ENCODE assay signal across 27 cellular contexts in genomic region chr14:54742492-54743350, GRCh38.
DNase-seq lines count a peak whose midpoint lies in the region; ATAC-seq and FAIRE-seq lines count a peak whose summit lies in the region.
"Had no signal": no experiment of that assay in that cellular context is flagged by ENCODE, and none has a peak within 500 bp of the region (broad histone marks: within the 10 kb centered on the region; RNA-seq: fewer than 3 reads in every experiment).

No MANE protein-coding gene starts in this region.

- H3K36me3 Mint-ChIP-seq in activated T-cell treated with anti-CD3 and anti-CD28 coated beads, Interleukin-2, amount 50 U/mL, for 72 hours (ENCODE audit: insufficient read depth in 2 of 2): peaks cover 2% of the 10 kb centered on the region in 2 donors
- H3K36me3 Mint-ChIP-seq in activated naive CD8-positive, alpha-beta T cell: peaks cover 2% of the 10 kb centered on the region
- peaks cover 12% of the 10 kb centered on the region for H3K36me3 Mint-ChIP-seq in stimulated activated memory B cell treated with anti-CD40 and anti-IgM and Interleukin-4, amounts not matched to agents 10 μg/mL and 1 μg/mL and 100 μg/mL, for 72 hours
- H3K36me3 Mint-ChIP-seq: CD14-positive monocyte, type B pancreatic cell had no signal

- H3K36me3 ChIP-seq in SJCRH30: no peaks in the 10 kb centered on the region
- H3K36me3 ChIP-seq: adrenal gland, Peyer's patch had no signal

- no peak overlapping the region for H3K27ac Mint-ChIP-seq in activated T-cell treated with anti-CD3 and anti-CD28 coated beads, Interleukin-2, amount 50 U/mL, for 72 hours
- peak overlapping the region; percentile 61 for H3K27ac Mint-ChIP-seq in activated naive CD8-positive, alpha-beta T cell
- peak overlapping the region; percentile 20 for H3K27ac Mint-ChIP-seq in stimulated activated memory B cell treated with anti-CD40 and anti-IgM and Interleukin-4, amounts not matched to agents 10 μg/mL and 1 μg/mL and 100 μg/mL, for 72 hours
- H3K27ac Mint-ChIP-seq: CD14-positive monocyte, endodermal cell, memory B cell, progenitor cell of endocrine pancreas, type B pancreatic cell had no signal

- peak in 1 of 2 donors; percentile 58 for ATAC-seq in activated T-cell treated with anti-CD3 and anti-CD28 coated beads, Interleukin-2, amount 50 U/mL, for 72 hours (replicated peaks in 1 of 2)
- ATAC-seq in stimulated activated memory B cell treated with anti-CD40 and anti-IgM and Interleukin-4, amounts not matched to agents 10 μg/mL and 1 μg/mL and 100 μg/mL, for 72 hours: no peak
- ATAC-seq: sciatic nerve had no signal

- no peaks in the 10 kb centered on the region for H3K9me3 Mint-ChIP-seq in activated T-cell treated with anti-CD3 and anti-CD28 coated beads, Interleukin-2, amount 50 U/mL, for 72 hours
- H3K9me3 Mint-ChIP-seq in activated naive CD8-positive, alpha-beta T cell (ENCODE audit: low read depth): no peaks in the 10 kb centered on the region
- H3K9me3 Mint-ChIP-seq in stimulated activated memory B cell treated with anti-CD40 and anti-IgM and Interleukin-4, amounts not matched to agents 10 μg/mL and 1 μg/mL and 100 μg/mL, for 72 hours: no peaks in the 10 kb centered on the region
- H3K9me3 Mint-ChIP-seq: endodermal cell, memory B cell, type B pancreatic cell had no signal

- H3K4me1 ChIP-seq in SJCRH30: no peaks in the 10 kb centered on the region
- H3K4me1 ChIP-seq: Peyer's patch had no signal

- no peak overlapping the region for H3K27ac ChIP-seq in SJCRH30
- H3K27ac ChIP-seq: adrenal gland, Peyer's patch had no signal

- H3K4me1 Mint-ChIP-seq in activated T-cell treated with anti-CD3 and anti-CD28 coated beads, Interleukin-2, amount 50 U/mL, for 72 hours (ENCODE audit: low read depth): peaks cover 55% of the 10 kb centered on the region
- H3K4me1 Mint-ChIP-seq in activated naive CD8-positive, alpha-beta T cell (ENCODE audit: low read depth): peaks cover 48% of the 10 kb centered on the region
- H3K4me1 Mint-ChIP-seq in stimulated activated memory B cell treated with anti-CD40 and anti-IgM and Interleukin-4, amounts not matched to agents 10 μg/mL and 1 μg/mL and 100 μg/mL, for 72 hours: no peaks in the 10 kb centered on the region

- no peak overlapping the region for H3K4me3 ChIP-seq in SJCRH30
- H3K4me3 ChIP-seq: adrenal gland, Peyer's patch had no signal

- peak overlapping the region; percentile 31 to 46 for H3K4me3 Mint-ChIP-seq in activated T-cell treated with anti-CD3 and anti-CD28 coated beads, Interleukin-2, amount 50 U/mL, for 72 hours
- H3K4me3 Mint-ChIP-seq in activated naive CD8-positive, alpha-beta T cell: peak overlapping the region; percentile 57
- H3K4me3 Mint-ChIP-seq in stimulated activated memory B cell treated with anti-CD40 and anti-IgM and Interleukin-4, amounts not matched to agents 10 μg/mL and 1 μg/mL and 100 μg/mL, for 72 hours: no peak overlapping the region
- H3K4me3 Mint-ChIP-seq: CD14-positive monocyte, endodermal cell, memory B cell, type B pancreatic cell had no signal

- DNase-seq in activated T-cell treated with anti-CD3 and anti-CD28 coated beads, Interleukin-2, amount 50 U/mL, for 72 hours: no peak
- DNase-seq in activated T-cell treated with anti-CD3 and anti-CD28 coated beads, Interleukin-2, amount 50 U/mL, for 1 hour: no peak
- no peak for DNase-seq in HTR-8/SVneo (ENCODE audit: insufficient read length, low spot score)
- DNase-seq in GDM1 (lab: John Stamatoyannopoulos, UW): no peak
- DNase-seq in SJCRH30: no peak
- no peak for DNase-seq in AG20443 (ENCODE audit: low spot score)
- DNase-seq: activated CD4-positive, CD25-positive, alpha-beta regulatory T cell treated with anti-CD3 and anti-CD28 coated beads, Interleukin-2, amount 50 U/mL, for 72 hours; adrenal gland; cerebellar nuclear complex; dermis blood vessel endothelial cell; endodermal cell; Kasumi-1; NCI-H1417 treated with DMSO at 0.1 percent for 48 hours; NCI-H2029 treated with DMSO at 0.1 percent for 48 hours; NCI-H226; NCI-H526 treated with DMSO at 0.1 percent for 48 hours; nucleus accumbens; Peyer's patch; SHP77; stimulated activated CD4-positive, alpha-beta T cell treated with anti-CD3 and anti-CD28 coated beads, Interleukin-4, amount 100 ng/mL, for 24 hours had no signal

- H3K27me3 ChIP-seq in SJCRH30: no peaks in the 10 kb centered on the region
- H3K27me3 ChIP-seq: adrenal gland, Peyer's patch had no signal

- FAIRE-seq in HTR-8/SVneo (lab: Jason Lieb, UNC): peak; percentile 73

- H3K9me3 ChIP-seq in SJCRH30 (replicated peaks): no peaks in the 10 kb centered on the region
- H3K9me3 ChIP-seq: adrenal gland, Peyer's patch had no signal

- H3K27me3 Mint-ChIP-seq in activated T-cell treated with anti-CD3 and anti-CD28 coated beads, Interleukin-2, amount 50 U/mL, for 72 hours (ENCODE audit: low read depth): peaks cover 13% of the 10 kb centered on the region
- peaks cover 2% of the 10 kb centered on the region for H3K27me3 Mint-ChIP-seq in activated naive CD8-positive, alpha-beta T cell
- no peaks in the 10 kb centered on the region for H3K27me3 Mint-ChIP-seq in stimulated activated memory B cell treated with anti-CD40 and anti-IgM and Interleukin-4, amounts not matched to agents 10 μg/mL and 1 μg/mL and 100 μg/mL, for 72 hours
- H3K27me3 Mint-ChIP-seq: memory B cell, progenitor cell of endocrine pancreas, type B pancreatic cell had no signal
